15 cellular contexts compared by ENCODE assay signal in genomic region chr12:66539451-66539850, GRCh38.
DNase-seq lines count a peak whose midpoint lies in the region; TF ChIP-seq lines count a peak whose summit lies in the region.
"Had no signal": no experiment of that assay in that cellular context is flagged by ENCODE, and none has a peak within 500 bp of the region (broad histone marks: within the 10 kb centered on the region; RNA-seq: fewer than 3 reads in every experiment).

No MANE protein-coding gene starts in this region.

- no peak for TF ChIP-seq CTCF in GM10248 (IDR thresholded peaks at IDR 0.05; ENCODE audit: control extremely low read depth, extremely low read depth, low read depth, missing control alignments)

- CTCF ChIA-PET in GM10248 (lab: Yijun Ruan, JAX) = no interaction called here

- POLR2A ChIA-PET in GM10248 (lab: Yijun Ruan, JAX) = no interaction called here

- peak; percentile 38 for DNase-seq in Ammon's horn (ENCODE audit: low spot score)
- DNase-seq in NCI-H446 (lab: John Stamatoyannopoulos, UW) = peak; percentile 58 to 63
- peak; percentile 4 for DNase-seq in cerebellum (ENCODE audit: low spot score)
- DNase-seq in pons (ENCODE audit: low spot score) = peak; percentile 55
- DNase-seq in NCI-H2107 (lab: John Stamatoyannopoulos, UW) = no peak
- DNase-seq in HuH-7.5 (ENCODE audit: low spot score) = no peak
- DNase-seq in SIG-M5 treated with dmso at 0.1 percent for 504 hours (lab: John Stamatoyannopoulos, UW; ENCODE audit: unreplicated experiment) = no peak
- DNase-seq in GM10248 (ENCODE audit: extremely low spot score) = no peak
- DNase-seq: 8988T; Calu3; CD8-positive, alpha-beta T cell; DMS79 treated with DMSO at 0.1 percent for 48 hours; GM23248; H7; HFFc6 had no signal

Comparison
In these comparisons a context has a peak if more than half of its experiments do, and no peak if none do; other contexts are left out.
1. DNase-seq: peak in Ammon's horn (single experiment), NCI-H446 (2 of 2), cerebellum (single experiment) and pons (single experiment); none in NCI-H2107 (single experiment), HuH-7.5 (single experiment), SIG-M5 treated with dmso at 0.1 percent for 504 hours (single experiment) and GM10248 (single experiment).